Comparison of ENCODE assay signal across 1 cellular context in the genomic region with DNA sequence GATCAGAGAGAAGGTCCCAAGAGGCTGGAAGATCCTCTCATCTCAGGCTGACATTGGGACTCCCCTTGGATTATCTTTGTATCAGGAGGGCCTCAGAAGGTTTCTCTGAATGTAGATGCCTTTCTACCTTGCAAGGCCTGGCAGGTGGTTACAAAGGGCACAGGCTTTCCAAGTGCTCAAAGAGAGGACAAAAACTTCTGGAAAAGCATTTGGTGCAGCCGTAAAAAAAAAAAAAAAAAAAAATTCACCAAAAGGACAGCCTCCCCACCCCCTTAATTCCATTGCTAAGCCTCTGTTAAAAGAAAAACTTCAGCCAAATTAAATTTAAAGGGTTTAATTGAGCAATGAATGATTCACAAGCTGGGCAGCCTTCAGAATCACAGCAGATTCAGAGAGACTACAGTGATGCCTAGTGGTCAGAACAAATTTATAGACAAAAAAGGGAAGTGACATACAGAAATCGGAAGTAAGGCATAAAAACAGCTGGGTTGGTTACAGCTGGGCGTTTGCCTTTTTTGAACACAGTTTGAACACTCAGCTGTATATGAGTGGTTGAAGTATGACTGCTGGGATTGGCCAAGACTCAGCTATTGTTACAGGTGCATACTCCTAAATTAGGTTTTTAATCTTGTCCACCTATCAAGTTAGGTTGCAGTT.
TF ChIP-seq lines count a peak whose summit lies in the region.

No MANE protein-coding gene starts in this region.

TF ChIP-seq in K562, 482 proteins besides CTCF, POLR2A, EP300 and RAD21 (continued from another document and continues in another):
- TF ChIP-seq ETV5 (CRISPR knock-in tag; IDR thresholded peaks at IDR 0.05; ENCODE audit: low read depth) (no peak), ZNF444 (CRISPR knock-in tag; IDR thresholded peaks at IDR 0.05) (no peak), PHF21A (IDR thresholded peaks at IDR 0.05; ENCODE audit: borderline replicate concordance, low read depth) (no peak), ESRRA (IDR thresholded peaks at IDR 0.05; ENCODE audit: borderline replicate concordance, low read depth) (no peak), POLR2AphosphoS5 (IDR thresholded peaks at IDR 0.05; ENCODE audit: control insufficient read depth, insufficient read depth, low read depth, low read length) (no peak), ZNF778 (CRISPR knock-in tag; IDR thresholded peaks at IDR 0.05) (no peak), ZBTB8A (IDR thresholded peaks at IDR 0.05; ENCODE audit: partially characterized antibody) (no peak), TRIM28 (IDR thresholded peaks at IDR 0.05) (no peak; the same call in 1 of the 2 replicates), HEY1 (CRISPR knock-in tag; IDR thresholded peaks at IDR 0.05; ENCODE audit: borderline replicate concordance) (no peak), TARDBP (IDR thresholded peaks at IDR 0.05) (no peak; the same call in 1 of the 2 replicates), EZH2 (IDR thresholded peaks at IDR 0.05; ENCODE audit: borderline replicate concordance, low read depth, low read length) (no peak), TEAD2 (tag; IDR thresholded peaks at IDR 0.05) (no peak), ZNF780A (CRISPR knock-in tag; IDR thresholded peaks at IDR 0.05) (no peak), NR1H2 (CRISPR knock-in tag; IDR thresholded peaks at IDR 0.05) (no peak), KLF6 (CRISPR knock-in tag; IDR thresholded peaks at IDR 0.05; ENCODE audit: borderline replicate concordance) (0 out of 2 replicates have a peak, but pooled peaks have one; percentile 44), TAF7 (tag; IDR thresholded peaks at IDR 0.05) (no peak), ZNF584 (CRISPR knock-in tag; IDR thresholded peaks at IDR 0.05; ENCODE audit: low read depth) (0 out of 2 replicates have a peak, but pooled peaks have one; percentile 18), ZNF134 (CRISPR knock-in tag; conservative IDR thresholded peaks at IDR 0.05) (no peak), GATAD2B (IDR thresholded peaks at IDR 0.05; ENCODE audit: borderline replicate concordance) (no peak), NFE2 (IDR thresholded peaks at IDR 0.05; ENCODE audit: low read depth) (no peak), KDM5B (IDR thresholded peaks at IDR 0.05; ENCODE audit: insufficient replicate concordance, low read depth, low read length) (no peak), BCLAF1 (IDR thresholded peaks at IDR 0.05; ENCODE audit: borderline replicate concordance in 1 of 2, control insufficient read depth in 1 of 2, low read depth in 2 of 2, low read length in 1 of 2) (no peak), DEAF1 (CRISPR knock-in tag; IDR thresholded peaks at IDR 0.05) (no peak), U2AF1 (optimal IDR thresholded peaks at IDR 0.05; ENCODE audit: low read depth, low read length) (no peak), NCOA6 (IDR thresholded peaks at IDR 0.05) (no peak), ZNF133 (CRISPR knock-in tag; IDR thresholded peaks at IDR 0.05) (no peak), NR2F6 (CRISPR knock-in tag; IDR thresholded peaks at IDR 0.05) (no peak), POLR2AphosphoS2 (IDR thresholded peaks at IDR 0.05; ENCODE audit: low read length) (no peak), SNIP1 (IDR thresholded peaks at IDR 0.05; ENCODE audit: low read depth) (no peak), ZNF445 (CRISPR knock-in tag; IDR thresholded peaks at IDR 0.05; ENCODE audit: low read depth) (no peak), MYC (IDR thresholded peaks at IDR 0.05; ENCODE audit: low read depth, low read length) (no peak), MYC (CRISPR knock-in tag; IDR thresholded peaks at IDR 0.05; ENCODE audit: borderline replicate concordance, low read depth) (no peak), NFYB (IDR thresholded peaks at IDR 0.05; ENCODE audit: extremely low read depth, insufficient read length) (no peak), RHOXF2B (CRISPR knock-in tag; conservative IDR thresholded peaks at IDR 0.05) (no peak), XRCC5 (IDR thresholded peaks at IDR 0.05; ENCODE audit: low read depth, low read length) (no peak), ZNF146 (CRISPR knock-in tag; IDR thresholded peaks at IDR 0.05; ENCODE audit: unreplicated experiment) (no peak)
- TF ChIP-seq, protein P1, sequence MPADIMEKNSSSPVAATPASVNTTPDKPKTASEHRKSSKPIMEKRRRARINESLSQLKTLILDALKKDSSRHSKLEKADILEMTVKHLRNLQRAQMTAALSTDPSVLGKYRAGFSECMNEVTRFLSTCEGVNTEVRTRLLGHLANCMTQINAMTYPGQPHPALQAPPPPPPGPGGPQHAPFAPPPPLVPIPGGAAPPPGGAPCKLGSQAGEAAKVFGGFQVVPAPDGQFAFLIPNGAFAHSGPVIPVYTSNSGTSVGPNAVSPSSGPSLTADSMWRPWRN (IDR thresholded peaks at IDR 0.05; ENCODE audit: low read depth): no peak
- TF ChIP-seq, protein P2, sequence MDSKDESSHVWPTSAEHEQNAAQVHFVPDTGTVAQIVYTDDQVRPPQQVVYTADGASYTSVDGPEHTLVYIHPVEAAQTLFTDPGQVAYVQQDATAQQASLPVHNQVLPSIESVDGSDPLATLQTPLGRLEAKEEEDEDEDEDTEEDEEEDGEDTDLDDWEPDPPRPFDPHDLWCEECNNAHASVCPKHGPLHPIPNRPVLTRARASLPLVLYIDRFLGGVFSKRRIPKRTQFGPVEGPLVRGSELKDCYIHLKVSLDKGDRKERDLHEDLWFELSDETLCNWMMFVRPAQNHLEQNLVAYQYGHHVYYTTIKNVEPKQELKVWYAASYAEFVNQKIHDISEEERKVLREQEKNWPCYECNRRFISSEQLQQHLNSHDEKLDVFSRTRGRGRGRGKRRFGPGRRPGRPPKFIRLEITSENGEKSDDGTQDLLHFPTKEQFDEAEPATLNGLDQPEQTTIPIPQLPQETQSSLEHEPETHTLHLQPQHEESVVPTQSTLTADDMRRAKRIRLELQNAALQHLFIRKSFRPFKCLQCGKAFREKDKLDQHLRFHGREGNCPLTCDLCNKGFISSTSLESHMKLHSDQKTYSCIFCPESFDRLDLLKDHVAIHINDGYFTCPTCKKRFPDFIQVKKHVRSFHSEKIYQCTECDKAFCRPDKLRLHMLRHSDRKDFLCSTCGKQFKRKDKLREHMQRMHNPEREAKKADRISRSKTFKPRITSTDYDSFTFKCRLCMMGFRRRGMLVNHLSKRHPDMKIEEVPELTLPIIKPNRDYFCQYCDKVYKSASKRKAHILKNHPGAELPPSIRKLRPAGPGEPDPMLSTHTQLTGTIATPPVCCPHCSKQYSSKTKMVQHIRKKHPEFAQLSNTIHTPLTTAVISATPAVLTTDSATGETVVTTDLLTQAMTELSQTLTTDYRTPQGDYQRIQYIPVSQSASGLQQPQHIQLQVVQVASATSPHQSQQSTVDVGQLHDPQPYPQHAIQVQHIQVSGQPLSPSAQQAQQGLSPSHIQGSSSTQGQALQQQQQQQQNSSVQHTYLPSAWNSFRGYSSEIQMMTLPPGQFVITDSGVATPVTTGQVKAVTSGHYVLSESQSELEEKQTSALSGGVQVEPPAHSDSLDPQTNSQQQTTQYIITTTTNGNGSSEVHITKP (IDR thresholded peaks at IDR 0.05; ENCODE audit: partially characterized antibody): no peak
- TF ChIP-seq, protein P3, sequence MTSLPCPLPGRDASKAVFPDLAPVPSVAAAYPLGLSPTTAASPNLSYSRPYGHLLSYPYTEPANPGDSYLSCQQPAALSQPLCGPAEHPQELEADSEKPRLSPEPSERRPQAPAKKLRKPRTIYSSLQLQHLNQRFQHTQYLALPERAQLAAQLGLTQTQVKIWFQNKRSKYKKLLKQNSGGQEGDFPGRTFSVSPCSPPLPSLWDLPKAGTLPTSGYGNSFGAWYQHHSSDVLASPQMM (CRISPR knock-in tag; IDR thresholded peaks at IDR 0.05): no peak
- TF ChIP-seq, protein P4, sequence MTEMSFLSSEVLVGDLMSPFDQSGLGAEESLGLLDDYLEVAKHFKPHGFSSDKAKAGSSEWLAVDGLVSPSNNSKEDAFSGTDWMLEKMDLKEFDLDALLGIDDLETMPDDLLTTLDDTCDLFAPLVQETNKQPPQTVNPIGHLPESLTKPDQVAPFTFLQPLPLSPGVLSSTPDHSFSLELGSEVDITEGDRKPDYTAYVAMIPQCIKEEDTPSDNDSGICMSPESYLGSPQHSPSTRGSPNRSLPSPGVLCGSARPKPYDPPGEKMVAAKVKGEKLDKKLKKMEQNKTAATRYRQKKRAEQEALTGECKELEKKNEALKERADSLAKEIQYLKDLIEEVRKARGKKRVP (CRISPR knock-in tag; IDR thresholded peaks at IDR 0.05): no peak
- TF ChIP-seq, protein P5, sequence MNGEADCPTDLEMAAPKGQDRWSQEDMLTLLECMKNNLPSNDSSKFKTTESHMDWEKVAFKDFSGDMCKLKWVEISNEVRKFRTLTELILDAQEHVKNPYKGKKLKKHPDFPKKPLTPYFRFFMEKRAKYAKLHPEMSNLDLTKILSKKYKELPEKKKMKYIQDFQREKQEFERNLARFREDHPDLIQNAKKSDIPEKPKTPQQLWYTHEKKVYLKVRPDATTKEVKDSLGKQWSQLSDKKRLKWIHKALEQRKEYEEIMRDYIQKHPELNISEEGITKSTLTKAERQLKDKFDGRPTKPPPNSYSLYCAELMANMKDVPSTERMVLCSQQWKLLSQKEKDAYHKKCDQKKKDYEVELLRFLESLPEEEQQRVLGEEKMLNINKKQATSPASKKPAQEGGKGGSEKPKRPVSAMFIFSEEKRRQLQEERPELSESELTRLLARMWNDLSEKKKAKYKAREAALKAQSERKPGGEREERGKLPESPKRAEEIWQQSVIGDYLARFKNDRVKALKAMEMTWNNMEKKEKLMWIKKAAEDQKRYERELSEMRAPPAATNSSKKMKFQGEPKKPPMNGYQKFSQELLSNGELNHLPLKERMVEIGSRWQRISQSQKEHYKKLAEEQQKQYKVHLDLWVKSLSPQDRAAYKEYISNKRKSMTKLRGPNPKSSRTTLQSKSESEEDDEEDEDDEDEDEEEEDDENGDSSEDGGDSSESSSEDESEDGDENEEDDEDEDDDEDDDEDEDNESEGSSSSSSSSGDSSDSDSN (IDR thresholded peaks at IDR 0.05; ENCODE audit: borderline replicate concordance in 1 of 2, low read depth in 2 of 2, low read length in 2 of 2): no peak
